Comparison of ENCODE assay signal across 14 cellular contexts in the genomic region with DNA sequence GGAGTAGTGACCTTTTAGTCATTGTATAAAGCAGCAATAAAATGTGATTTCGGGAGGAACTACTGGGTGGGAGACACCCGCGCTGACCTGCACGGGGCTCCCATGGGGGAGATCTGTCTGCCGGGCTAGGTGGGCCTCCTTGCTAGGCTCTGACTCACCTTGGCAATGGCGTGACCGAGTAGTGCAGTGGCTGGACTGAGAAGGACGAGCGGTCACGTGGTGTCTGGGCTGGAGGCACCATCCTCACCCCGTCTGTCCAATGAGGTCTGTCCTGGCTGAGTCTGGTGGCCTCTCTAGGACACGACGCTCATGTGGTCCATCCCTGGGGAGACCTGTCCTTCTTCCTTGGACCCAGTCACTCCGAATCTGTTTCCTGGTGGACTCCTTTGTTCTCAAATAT.
DNase-seq lines count a peak whose midpoint lies in the region; ATAC-seq, FAIRE-seq and TF ChIP-seq lines count a peak whose summit lies in the region.
"Had no signal": no experiment of that assay in that cellular context is flagged by ENCODE, and none has a peak within 500 bp of the region (broad histone marks: within the 10 kb centered on the region; RNA-seq: fewer than 3 reads in every experiment).

No MANE protein-coding gene starts in this region.

- no peak for DNase-seq in activated naive CD4-positive, alpha-beta T cell (lab: John Stamatoyannopoulos, UW)
- no peak for DNase-seq in IMR-90
- no peak for DNase-seq in K562 (ENCODE audit: extremely low read depth in 1 of 4, low spot score in 3 of 4)
- no peak for DNase-seq in left lobe of liver (ENCODE audit: low spot score)
- DNase-seq: Calu3, HCEC 1CT, NCI-H69 had no signal

- H3K27ac ChIP-seq in IMR-90 (ENCODE audit: insufficient read depth, low read length) (no peak overlapping the region), K562 (ENCODE audit: extremely low read depth, low read depth, low read length) (no peak overlapping the region)
- H3K27ac ChIP-seq: PC-9 had no signal

- H2BK15ac ChIP-seq in IMR-90 (ENCODE audit: low read depth, low read length), result no peak overlapping the region

- H3K27ac Mint-ChIP-seq in activated naive CD4-positive, alpha-beta T cell treated with anti-CD3 and anti-CD28 coated beads, Interleukin-2, amount 50 U/mL, for 24 hours, result peak overlapping the region; percentile 10
- H3K27ac Mint-ChIP-seq in stimulated activated memory B cell treated with anti-CD40 and anti-IgM and Interleukin-4, amounts not matched to agents 10 μg/mL and 1 μg/mL and 100 μg/mL, for 72 hours, result peak overlapping the region; percentile 22

- TF ChIP-seq EP300 in K562 (IDR thresholded peaks at IDR 0.05; ENCODE audit: low read length), result no peak

- POLR2A ChIA-PET in IMR-90 (lab: Charles Lee; ENCODE audit: unreplicated experiment), result no interaction called here
- POLR2A ChIA-PET in K562 (lab: Yijun Ruan, JAX), result no interaction called here

- no peak overlapping the region for H2BK20ac ChIP-seq in IMR-90 (ENCODE audit: low read depth, low read length)

- no peak overlapping the region for H4K8ac ChIP-seq in IMR-90 (ENCODE audit: low read depth in 2 of 2, low read length in 2 of 2)

- no peaks in the 10 kb centered on the region for H3K36me3 ChIP-seq in IMR-90 (ENCODE audit: control insufficient read depth, insufficient read depth, low read length)
- no peaks in the 10 kb centered on the region for H3K36me3 ChIP-seq in K562 (ENCODE audit: control insufficient read depth, insufficient read depth, low read length)

- no peak overlapping the region for H4K91ac ChIP-seq in IMR-90 (ENCODE audit: insufficient read depth, low read depth, low read length)

- TF ChIP-seq CTCF in IMR-90 (conservative IDR thresholded peaks at IDR 0.05; ENCODE audit: low read depth, low read length) (no peak), K562 (IDR thresholded peaks at IDR 0.05 in 2 of 3, conservative IDR thresholded peaks at IDR 0.05 in 1 of 3; ENCODE audit: insufficient read depth in 2 of 3, low read depth in 1 of 3, low read length in 3 of 3) (no peak)

- H4K20me1 ChIP-seq in IMR-90 (ENCODE audit: insufficient read depth, low read length), result no peaks in the 10 kb centered on the region
- no peaks in the 10 kb centered on the region; the same call in none of the 2 replicates for H4K20me1 ChIP-seq in K562 (replicated peaks; ENCODE audit: control insufficient read depth, insufficient read depth, low read length)

- H2BK5ac ChIP-seq in IMR-90 (ENCODE audit: low read depth, low read length, poor library complexity, severe bottlenecking), result no peak overlapping the region

- H3K4me3 Mint-ChIP-seq in activated naive CD4-positive, alpha-beta T cell treated with anti-CD3 and anti-CD28 coated beads, Interleukin-2, amount 50 U/mL, for 24 hours, result no peak overlapping the region
- H3K4me3 Mint-ChIP-seq in stimulated activated memory B cell treated with anti-CD40 and anti-IgM and Interleukin-4, amounts not matched to agents 10 μg/mL and 1 μg/mL and 100 μg/mL, for 72 hours, result no peak overlapping the region

- H3K9me3 Mint-ChIP-seq in activated naive CD4-positive, alpha-beta T cell treated with anti-CD3 and anti-CD28 coated beads, Interleukin-2, amount 50 U/mL, for 24 hours, result no peaks in the 10 kb centered on the region
- H3K9me3 Mint-ChIP-seq in stimulated activated memory B cell treated with anti-CD40 and anti-IgM and Interleukin-4, amounts not matched to agents 10 μg/mL and 1 μg/mL and 100 μg/mL, for 72 hours, result no peaks in the 10 kb centered on the region

- no peak overlapping the region for H2BK120ac ChIP-seq in IMR-90 (ENCODE audit: low read depth, low read length)

- H3K4ac ChIP-seq in IMR-90 (ENCODE audit: low read depth, low read length), result no peak overlapping the region

- peak overlapping the region; percentile 30; the same call in 1 of the 2 replicates for H2AK5ac ChIP-seq in IMR-90 (ENCODE audit: low read depth, low read length)

- H3K23ac ChIP-seq in IMR-90 (ENCODE audit: low read depth, low read length), result no peak overlapping the region

- BruUV-seq in IMR-90 (replicated peaks; lab: Mats Ljungman, UMichigan) (no TSS peak), K562 (replicated peaks; lab: Mats Ljungman, UMichigan) (no TSS peak)

- H4K5ac ChIP-seq in IMR-90 (ENCODE audit: low read depth, low read length), result no peak overlapping the region

- no peaks in the 10 kb centered on the region for H3K27me3 Mint-ChIP-seq in activated naive CD4-positive, alpha-beta T cell treated with anti-CD3 and anti-CD28 coated beads, Interleukin-2, amount 50 U/mL, for 24 hours
- H3K27me3 Mint-ChIP-seq in stimulated activated memory B cell treated with anti-CD40 and anti-IgM and Interleukin-4, amounts not matched to agents 10 μg/mL and 1 μg/mL and 100 μg/mL, for 72 hours, result no peaks in the 10 kb centered on the region

- CTCF ChIA-PET in IMR-90 (lab: Yijun Ruan, JAX), result no interaction called here
- CTCF ChIA-PET in K562 (lab: Yijun Ruan, JAX; ENCODE audit: low intra/inter-chr PET ratio), result no interaction called here

- WGBS in IMR-90 (ENCODE audit: extremely low coverage in 2 of 2, insufficient read length in 1 of 2), 2 experiments, result 95% methylated on average over 10 of the region's 14 CpGs; no CpG with 5 or more reads in 1 of the 2 experiments
- under 1% methylated on average over 14 of the region's 14 CpGs for WGBS in K562 (ENCODE audit: insufficient coverage, low coverage, missing lambda C conversion rate)

- H3K56ac ChIP-seq in IMR-90 (ENCODE audit: extremely low read depth, insufficient read depth, low read length), result no peak overlapping the region

- peaks cover 4% of the 10 kb centered on the region for H3K4me1 Mint-ChIP-seq in activated naive CD4-positive, alpha-beta T cell treated with anti-CD3 and anti-CD28 coated beads, Interleukin-2, amount 50 U/mL, for 24 hours
- peaks cover 12% of the 10 kb centered on the region for H3K4me1 Mint-ChIP-seq in stimulated activated memory B cell treated with anti-CD40 and anti-IgM and Interleukin-4, amounts not matched to agents 10 μg/mL and 1 μg/mL and 100 μg/mL, for 72 hours

- H2AFZ ChIP-seq in IMR-90 (replicated peaks; ENCODE audit: low read length, poor library complexity), result no peak overlapping the region
- H2AFZ ChIP-seq in K562 (ENCODE audit: low read depth, low read length), result no peak overlapping the region
- H2AFZ ChIP-seq: PC-9 had no signal

- H3K36me3 Mint-ChIP-seq in activated naive CD4-positive, alpha-beta T cell treated with anti-CD3 and anti-CD28 coated beads, Interleukin-2, amount 50 U/mL, for 24 hours, result no peaks in the 10 kb centered on the region
- no peaks in the 10 kb centered on the region for H3K36me3 Mint-ChIP-seq in stimulated activated memory B cell treated with anti-CD40 and anti-IgM and Interleukin-4, amounts not matched to agents 10 μg/mL and 1 μg/mL and 100 μg/mL, for 72 hours

- H3K4me2 ChIP-seq in IMR-90 (ENCODE audit: low read depth, low read length), result no peak overlapping the region
- no peak overlapping the region for H3K4me2 ChIP-seq in K562 (ENCODE audit: insufficient read depth, low read length)
- H3K4me2 ChIP-seq: PC-9 had no signal

- TF ChIP-seq RAD21 in IMR-90 (IDR thresholded peaks at IDR 0.05; ENCODE audit: low read length) (no peak), K562 (CRISPR knock-in tag; conservative IDR thresholded peaks at IDR 0.05 in 1 of 2, IDR thresholded peaks at IDR 0.05 in 1 of 2) (no peak)

- no peak overlapping the region for H3K18ac ChIP-seq in IMR-90 (ENCODE audit: low read depth, low read length)

- no peak overlapping the region for H2AK9ac ChIP-seq in IMR-90 (replicated peaks; ENCODE audit: low read depth, low read length, poor library complexity)

- FAIRE-seq in K562 (lab: Jason Lieb, UNC), result no peak
- FAIRE-seq: A204.1, GM12891 had no signal

- 0 out of 2 replicates have a peak, but pooled peaks cover 7% of the 10 kb centered on the region for H3K9me1 ChIP-seq in IMR-90 (ENCODE audit: insufficient read depth, low read length)
- no peaks in the 10 kb centered on the region for H3K9me1 ChIP-seq in K562 (ENCODE audit: control insufficient read depth, insufficient read depth, low read length)

- no peaks in the 10 kb centered on the region for H3K79me1 ChIP-seq in IMR-90 (ENCODE audit: low read depth in 1 of 2, low read length in 2 of 2)

- H3K27me3 ChIP-seq in IMR-90 (ENCODE audit: control insufficient read depth, insufficient read depth, low read length), result no peaks in the 10 kb centered on the region
- peaks cover 16 to 59% of the 10 kb centered on the region in 2 experiments for H3K27me3 ChIP-seq in K562 (ENCODE audit: control insufficient read depth in 2 of 2, insufficient read depth in 2 of 2, low read length in 2 of 2)

- H3K9me3 ChIP-seq in IMR-90 (ENCODE audit: control insufficient read depth, insufficient read depth, low read length) (no peaks in the 10 kb centered on the region; the same call in 1 of the 2 replicates), K562 (replicated peaks; ENCODE audit: control insufficient read depth, insufficient read depth, low read depth, low read length) (no peaks in the 10 kb centered on the region)

- in situ Hi-C loops in IMR-90 (cut with MboI; ENCODE audit: low sequenced_read_pairs) (no loop called here), K562 (cut with MboI) (no loop called here)

- TF ChIP-seq POLR2A in IMR-90 (IDR thresholded peaks at IDR 0.05; ENCODE audit: low read depth, low read length) (no peak), K562 (conservative IDR thresholded peaks at IDR 0.05) (no peak)

- no peaks in the 10 kb centered on the region for H3K79me2 ChIP-seq in K562 (ENCODE audit: control insufficient read depth, insufficient read depth, low read length)

- peaks cover 22% of the 10 kb centered on the region for H3K4me1 ChIP-seq in IMR-90 (ENCODE audit: control insufficient read depth, insufficient read depth, low read length)
- no peaks in the 10 kb centered on the region; a peak in 1 of 5 replicates for H3K4me1 ChIP-seq in K562 (replicated peaks in 1 of 2; ENCODE audit: control insufficient read depth in 2 of 2, insufficient read depth in 2 of 2, low read length in 2 of 2)

- H3K4me3 ChIP-seq in IMR-90 (ENCODE audit: insufficient read depth, low read depth, low read length) (no peak overlapping the region), K562 (no peak overlapping the region)
- H3K4me3 ChIP-seq: PC-9 had no signal

- ATAC-seq in IMR-90 (ENCODE audit: low read depth) (no peak), K562 (no peak), left lobe of liver (no peak), HG03439 (IDR thresholded peaks at IDR 0.05; ENCODE audit: unreplicated experiment) (no peak), HG03460 (IDR thresholded peaks at IDR 0.05; ENCODE audit: unreplicated experiment) (no peak)
- no peak for ATAC-seq in stimulated activated memory B cell treated with anti-CD40 and anti-IgM and Interleukin-4, amounts not matched to agents 10 μg/mL and 1 μg/mL and 100 μg/mL, for 72 hours

- dilution Hi-C loops in IMR-90 (cut with HindIII; ENCODE audit: low sequenced_read_pairs, unreplicated experiment), result no loop called here

- H3K9ac ChIP-seq in IMR-90 (ENCODE audit: low read depth, low read length) (no peak overlapping the region), K562 (ENCODE audit: insufficient read depth in 1 of 2, low read depth in 2 of 2, low read length in 2 of 2) (no peak overlapping the region)

- H3K14ac ChIP-seq in IMR-90 (replicated peaks; ENCODE audit: low read depth, low read length), result no peak overlapping the region

- intact Hi-C loops in IMR-90 (cut with micrococcal nuclease) (no loop called here), K562 (cut with micrococcal nuclease) (no loop called here)

TF ChIP-seq in K562, 482 proteins besides CTCF, POLR2A, EP300 and RAD21 (continues in another document):
- TF ChIP-seq E2F3 (CRISPR knock-in tag; IDR thresholded peaks at IDR 0.05), result no peak
